In the genomic region with DNA sequence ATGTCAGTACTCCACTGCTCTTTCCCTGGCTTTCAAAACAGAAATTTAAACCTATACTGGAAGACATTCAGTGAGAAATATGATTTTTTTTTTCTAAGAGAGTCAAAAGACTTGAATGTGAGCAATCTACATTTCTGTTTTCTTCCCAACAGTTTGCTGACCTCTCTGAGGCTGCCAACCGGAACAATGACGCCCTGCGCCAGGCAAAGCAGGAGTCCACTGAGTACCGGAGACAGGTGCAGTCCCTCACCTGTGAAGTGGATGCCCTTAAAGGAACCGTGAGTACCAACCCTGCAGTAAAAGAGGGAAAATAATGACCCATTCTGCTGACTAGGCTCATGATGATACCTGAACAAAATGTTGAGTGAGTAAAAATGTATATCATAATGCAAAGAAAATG, we compare ENCODE assay signal across 9 cellular contexts. TPM values are rescaled to one million over a fixed set of nuclear protein-coding genes. Genes with fewer than 3 reads are reported as not detected.
DNase-seq lines count a peak whose midpoint lies in the region; ATAC-seq and TF ChIP-seq lines count a peak whose summit lies in the region.
"Had no signal": no experiment of that assay in that cellular context is flagged by ENCODE, and none has a peak within 500 bp of the region (broad histone marks: within the 10 kb centered on the region; RNA-seq: fewer than 3 reads in every experiment).

No MANE protein-coding gene starts in this region.

- no peak overlapping the region for H2AFZ ChIP-seq in neuron (ENCODE audit: low read depth, low read length)

- H3K27ac ChIP-seq in A673 (ENCODE audit: low read depth, low read length, poor library complexity, severe bottlenecking) = peak overlapping the region; percentile 5
- peak overlapping the region; percentile 75 to 100 for H3K27ac ChIP-seq in coronary artery

- BruUV-seq in A673 (replicated peaks; lab: Mats Ljungman, UMichigan) = no TSS peak

- ATAC-seq in GM21619 (IDR thresholded peaks at IDR 0.05; ENCODE audit: unreplicated experiment) = no peak
- ATAC-seq in HG02571 (IDR thresholded peaks at IDR 0.05; ENCODE audit: unreplicated experiment) = no peak

- TF ChIP-seq CTCF in A673 (conservative IDR thresholded peaks at IDR 0.05; ENCODE audit: low read depth, low read length) = no peak
- TF ChIP-seq CTCF in HFF-Myc (IDR thresholded peaks at IDR 0.05; ENCODE audit: low read depth, low read length, missing control alignments) = no peak
- no peak for TF ChIP-seq CTCF in coronary artery (IDR thresholded peaks at IDR 0.05)

- H3K4me3 ChIP-seq in A673 (ENCODE audit: low read depth, low read length, poor library complexity, severe bottlenecking) (no peak overlapping the region), HFF-Myc (replicated peaks; ENCODE audit: low read depth, low read length) (peak overlapping the region; percentile 99), coronary artery (peak overlapping the region; percentile 100), neuron (ENCODE audit: low read length) (peak overlapping the region; percentile 15)

- no peaks in the 10 kb centered on the region for H3K9me3 ChIP-seq in A673 (ENCODE audit: low read depth, low read length, poor library complexity, severe bottlenecking)
- H3K9me3 ChIP-seq in neuron (ENCODE audit: low read length) = no peaks in the 10 kb centered on the region

- intact Hi-C loops in A673 (cut with micrococcal nuclease; ENCODE audit: unreplicated experiment) = loop anchor here (5.0 kb wide), 2 partner anchors 207 to 342 kb away; no protein-coding TSS in a partner anchor

- H3K27me3 ChIP-seq in A673 (replicated peaks; ENCODE audit: insufficient read depth, low read depth, low read length, poor library complexity) (no peaks in the 10 kb centered on the region), neuron (ENCODE audit: insufficient read depth, low read length) (no peaks in the 10 kb centered on the region)

- H3K36me3 ChIP-seq in A673 (ENCODE audit: insufficient read depth, low read length, poor library complexity, severe bottlenecking) (peaks cover 81% of the 10 kb centered on the region), neuron (ENCODE audit: insufficient read depth, low read length) (peaks cover 73% of the 10 kb centered on the region)

- no peak for DNase-seq in A673 (ENCODE audit: low spot score)
- no peak for DNase-seq in HFF-Myc (ENCODE audit: extremely low read depth, low read depth)
- no peak for DNase-seq in coronary artery (ENCODE audit: low spot score)
- DNase-seq in SKM-1 treated with dmso at 0.1 percent for 144 hours (lab: John Stamatoyannopoulos, UW; ENCODE audit: unreplicated experiment) = no peak
- DNase-seq in anterior cingulate cortex (lab: John Stamatoyannopoulos, UW) = no peak
- DNase-seq: occipital lobe had no signal

- POLR2A ChIA-PET in A673 (lab: Charles Lee; ENCODE audit: low non-redundant PET) = no interaction called here

- CTCF ChIA-PET in A673 (lab: Charles Lee) = no interaction called here

- H3K4me1 ChIP-seq in A673 (ENCODE audit: insufficient read depth, low read length, poor library complexity, severe bottlenecking) (peaks cover 24% of the 10 kb centered on the region), neuron (ENCODE audit: insufficient read depth, low read length) (peaks cover 51% of the 10 kb centered on the region)

RNA-seq across cellular contexts. Expression of a gene that starts 6.5 kb away (rescaled TPM):
- 1,489 and 1,873 TPM in 2 replicates for total RNA-seq in A673 (2021)

RNA-seq across cellular contexts. Expression of a gene that starts 33.1 kb away (rescaled TPM):
- total RNA-seq in A673 (2021) = 14.0 and 14.1 TPM in 2 replicates
